Comparison of ENCODE assay signal across 27 cellular contexts in genomic region chr2:45323344-45323743, GRCh38.
"Had no signal": no experiment of that assay in that cellular context is flagged by ENCODE, and none has a peak within 500 bp of the region (broad histone marks: within the 10 kb centered on the region; RNA-seq: fewer than 3 reads in every experiment).

No MANE protein-coding gene starts in this region.

- ATAC-seq: natural killer cell; sciatic nerve; stimulated activated naive B cell treated with anti-CD40 and anti-IgM and Interleukin-4, amounts not matched to agents 10 μg/mL and 1 μg/mL and 100 μg/mL, for 72 hours; stimulated activated naive CD8-positive, alpha-beta T cell treated with anti-CD3 and anti-CD28 coated beads, Interleukin-15, Interleukin-2, amounts not matched to agents 100 U/mL and 50 U/mL, for 24 hours had no signal

- H3K4me1 ChIP-seq: left ventricle myocardium inferior, neural progenitor cell, parathyroid adenoma, right atrium auricular region, stomach, testis, thyroid gland, transverse colon, upper lobe of left lung, vagina had no signal

- H3K27ac Mint-ChIP-seq: mesothelial cell of epicardium; naive B cell; natural killer cell; nephron progenitor cell; neural progenitor cell; stimulated activated naive B cell treated with anti-CD40 and anti-IgM and Interleukin-4, amounts not matched to agents 10 μg/mL and 1 μg/mL and 100 μg/mL, for 72 hours had no signal

- H3K4me1 Mint-ChIP-seq: mesothelial cell of epicardium; naive B cell; natural killer cell; neural progenitor cell; stimulated activated naive B cell treated with anti-CD40 and anti-IgM and Interleukin-4, amounts not matched to agents 10 μg/mL and 1 μg/mL and 100 μg/mL, for 72 hours had no signal

- H3K36me3 Mint-ChIP-seq: natural killer cell, neural progenitor cell had no signal

- H3K4me2 ChIP-seq: neural progenitor cell had no signal

- H3K36me3 ChIP-seq: left ventricle myocardium inferior, neural progenitor cell, neutrophil, right atrium auricular region, stomach, thyroid gland, transverse colon, upper lobe of left lung, vagina had no signal

- H3K79me2 ChIP-seq: parathyroid adenoma had no signal

- H3K9ac ChIP-seq: neural progenitor cell, parathyroid adenoma had no signal

- H3K9me3 ChIP-seq: neutrophil, testis, thyroid gland, transverse colon, vagina had no signal

- H3K4me3 ChIP-seq: left ventricle myocardium inferior, lung, neural progenitor cell, right atrium auricular region, skin epidermis, stomach, testis, thyroid gland, transverse colon, upper lobe of left lung, vagina had no signal

- H3K27me3 ChIP-seq: neural progenitor cell, neutrophil, right atrium auricular region, stomach, testis, thyroid gland, transverse colon, upper lobe of left lung, vagina had no signal

- H3K4me3 Mint-ChIP-seq: mesothelial cell of epicardium; naive B cell; natural killer cell; nephron progenitor cell; neural progenitor cell; stimulated activated naive B cell treated with anti-CD40 and anti-IgM and Interleukin-4, amounts not matched to agents 10 μg/mL and 1 μg/mL and 100 μg/mL, for 72 hours had no signal

- DNase-seq: islet precursor cell; left ventricle myocardium inferior; mesendoderm; naive B cell; natural killer cell; nephron progenitor cell; occipital lobe; stimulated activated CD4-positive, alpha-beta T cell treated with anti-CD3 and anti-CD28 coated beads, Interleukin-12 subunit alpha, Interleukin-12 subunit beta, amount 100 ng/mL, for 4 hours; stimulated activated CD4-positive, alpha-beta T cell treated with anti-CD3 and anti-CD28 coated beads, Interleukin-15, amount 100 ng/mL, for 24 hours; stimulated activated CD4-positive, alpha-beta T cell treated with anti-CD3 and anti-CD28 coated beads, Interleukin-2, amount 100 ng/mL, for 24 hours; stimulated activated CD4-positive, alpha-beta T cell treated with anti-CD3 and anti-CD28 coated beads, Interleukin-4, amount 100 ng/mL, for 1 hour; stimulated activated naive B cell treated with anti-CD40 and anti-IgM and Interleukin-4, amounts not matched to agents 10 μg/mL and 1 μg/mL and 100 μg/mL, for 72 hours; stimulated activated naive CD8-positive, alpha-beta T cell treated with anti-CD3 and anti-CD28 coated beads, Interleukin-15, Interleukin-2, amounts not matched to agents 100 U/mL and 50 U/mL, for 24 hours; stomach; testis; thyroid gland; transverse colon; upper lobe of left lung had no signal

- H2AFZ ChIP-seq: neural progenitor cell, parathyroid adenoma had no signal

- H3K27ac ChIP-seq: left ventricle myocardium inferior, neural progenitor cell, neutrophil, parathyroid adenoma, right atrium auricular region, skin epidermis, stomach, testis, thyroid gland, transverse colon, upper lobe of left lung, vagina had no signal
